28 cellular contexts compared by ENCODE assay signal in genomic region chr20:33075281-33075680, GRCh38. TPM values are rescaled to one million over a fixed set of nuclear protein-coding genes. Genes with fewer than 3 reads are reported as not detected.
DNase-seq lines count a peak whose midpoint lies in the region; ATAC-seq and TF ChIP-seq lines count a peak whose summit lies in the region.
"Had no signal": no experiment of that assay in that cellular context is flagged by ENCODE, and none has a peak within 500 bp of the region (broad histone marks: within the 10 kb centered on the region; RNA-seq: fewer than 3 reads in every experiment).

No MANE protein-coding gene starts in this region.

- TF ChIP-seq POLR2A in spleen (IDR thresholded peaks at IDR 0.05), result no peak

- ATAC-seq in HG02938 (IDR thresholded peaks at IDR 0.05; ENCODE audit: unreplicated experiment), result no peak
- ATAC-seq: GM12878 had no signal

- H3K36me3 ChIP-seq in WERI-Rb-1 (no peaks in the 10 kb centered on the region), spleen (no peaks in the 10 kb centered on the region)
- H3K36me3 ChIP-seq: BE2C, BLaER1 had no signal

- no peaks in the 10 kb centered on the region for H3K9me3 ChIP-seq in WERI-Rb-1 (ENCODE audit: severe bottlenecking)
- no peaks in the 10 kb centered on the region for H3K9me3 ChIP-seq in spleen
- H3K9me3 ChIP-seq: BE2C, BLaER1 had no signal

- no peaks in the 10 kb centered on the region for H3K27me3 ChIP-seq in WERI-Rb-1 (ENCODE audit: insufficient read depth, low read depth, severe bottlenecking)
- H3K27me3 ChIP-seq in spleen (replicated peaks in 1 of 7), result peaks cover 0 to 15% (median 0%) of the 10 kb centered on the region in 7 donors
- H3K27me3 ChIP-seq: BE2C, BLaER1 had no signal

- TF ChIP-seq CTCF in WERI-Rb-1 (IDR thresholded peaks at IDR 0.05; ENCODE audit: low read depth, low read length) (no peak), spleen (IDR thresholded peaks at IDR 0.05 in 8 of 11, conservative IDR thresholded peaks at IDR 0.05 in 3 of 11) (no peak), GM13977 (IDR thresholded peaks at IDR 0.05; ENCODE audit: extremely low read depth, insufficient read depth, missing control alignments) (no peak)

- no peaks in the 10 kb centered on the region for H3K4me1 ChIP-seq in spleen
- H3K4me1 ChIP-seq: BE2C had no signal

- H3K27ac ChIP-seq in WERI-Rb-1, result no peak overlapping the region; the same call in 1 of the 2 replicates
- no peak overlapping the region for H3K27ac ChIP-seq in spleen
- H3K27ac ChIP-seq: BLaER1 had no signal

- intact Hi-C loops in spleen (cut with DNase I; ENCODE audit: low total_unique reads), result no loop called here

- WGBS in spleen, 5 donors, result 61 to 77% (median 72%) methylated on average over 6 of the region's 6 CpGs

- peak; percentile 49 for DNase-seq in WERI-Rb-1
- DNase-seq in left kidney (ENCODE audit: low read depth, low spot score), result peak; percentile 56
- peak; percentile 22 for DNase-seq in spleen
- DNase-seq in anterior cingulate cortex (lab: John Stamatoyannopoulos, UW), result no peak
- no peak for DNase-seq in GM13977 (ENCODE audit: low spot score)
- DNase-seq: 8988T; ACHN; BE2C; C1 segment of cervical spinal cord; CD4-positive, alpha-beta memory T cell; CD4-positive, CD25-positive, alpha-beta regulatory T cell; CD8-positive, alpha-beta memory T cell; COR-L47; DMS 273 treated with DMSO at 0.1 percent for 48 hours; DMS153; DMS53; DMS79; DND-41; EL; GDM1 had no signal

- in situ Hi-C loops in GM13977 (cut with MboI; ENCODE audit: low pct_unique_long_range_greater_than_20kb, low sequenced_read_pairs, unreplicated experiment), result no loop called here

- H3K4me3 ChIP-seq in WERI-Rb-1 (ENCODE audit: low read depth, low read length), result no peak overlapping the region
- no peak overlapping the region for H3K4me3 ChIP-seq in spleen
- H3K4me3 ChIP-seq: BLaER1, GM12878 had no signal

RNA-seq across cellular contexts. Expression of gene BPIFB4, which starts 4.2 kb away (rescaled TPM):
- not detected for total RNA-seq in spleen
- polyA plus RNA-seq in spleen, result not detected
- total RNA-seq: A673; CD4-positive, alpha-beta memory T cell; CD4-positive, CD25-positive, alpha-beta regulatory T cell; CD8-positive, alpha-beta memory T cell; Daoy; G401; GM12878 had no signal
- polyA plus RNA-seq: AG04450; CD14-positive monocyte; CD4-positive, alpha-beta memory T cell; CD4-positive, CD25-positive, alpha-beta regulatory T cell; CD8-positive, alpha-beta memory T cell had no signal

RNA-seq across cellular contexts. Expression of gene BPIFB3, which starts 21.6 kb away (rescaled TPM):
- not detected for total RNA-seq in spleen
- polyA plus RNA-seq in spleen, result not detected
- total RNA-seq: A673; CD4-positive, alpha-beta memory T cell; CD4-positive, CD25-positive, alpha-beta regulatory T cell; CD8-positive, alpha-beta memory T cell; Daoy; G401; GM12878 had no signal
- polyA plus RNA-seq: AG04450; CD14-positive monocyte; CD4-positive, alpha-beta memory T cell; CD4-positive, CD25-positive, alpha-beta regulatory T cell; CD8-positive, alpha-beta memory T cell; GM12878 had no signal

RNA-seq across cellular contexts. Expression of gene BPIFB6, which starts 43.8 kb away (rescaled TPM):
- total RNA-seq in spleen, result not detected
- not detected for polyA plus RNA-seq in spleen
- total RNA-seq: A673; CD4-positive, alpha-beta memory T cell; CD4-positive, CD25-positive, alpha-beta regulatory T cell; CD8-positive, alpha-beta memory T cell; Daoy; G401; GM12878 had no signal
- polyA plus RNA-seq: AG04450; CD14-positive monocyte; CD4-positive, alpha-beta memory T cell; CD4-positive, CD25-positive, alpha-beta regulatory T cell; CD8-positive, alpha-beta memory T cell; GM12878 had no signal

Comparison
In these comparisons a context has a peak if more than half of its experiments do, and no peak if none do; other contexts are left out.
1. DNase-seq: peak in WERI-Rb-1 (single experiment), left kidney (single experiment) and spleen (single experiment); none in anterior cingulate cortex (0 of 58) and GM13977 (single experiment).